1 cellular context compared by ENCODE assay signal in genomic region chr2:9178110-9178904, GRCh38.
TF ChIP-seq lines count a peak whose summit lies in the region.

No MANE protein-coding gene starts in this region.

TF ChIP-seq in GM12878, 131 proteins besides CTCF, POLR2A, EP300 and RAD21 (continued from another document):
- no peak for TF ChIP-seq ZBTB11 (CRISPR knock-in tag; IDR thresholded peaks at IDR 0.05)
- TF ChIP-seq CREB1 (IDR thresholded peaks at IDR 0.05; ENCODE audit: low read depth), result no peak
- TF ChIP-seq IKZF1 (conservative IDR thresholded peaks at IDR 0.05), result peak; percentile 65; the same call in 1 of the 2 replicates
TF ChIP-seq in GM12878: peak in this region for 6.
